ENCODE assay signal across 8 cellular contexts in genomic region chr11:68842427-68843051, GRCh38. TPM values are rescaled to one million over a fixed set of nuclear protein-coding genes. Genes with fewer than 3 reads are reported as not detected.
A peak's percentile ranks its signal among the peaks of the same experiment; 100 is the strongest.
DNase-seq lines count a peak whose midpoint lies in the region; ATAC-seq and TF ChIP-seq lines count a peak whose summit lies in the region.

No MANE protein-coding gene starts in this region.

- no peak overlapping the region for H3K9ac ChIP-seq in OCI-LY3 (ENCODE audit: low read length)

- H3K36me3 ChIP-seq in CD8-positive, alpha-beta T cell (ENCODE audit: insufficient read depth, low read length) = no peaks in the 10 kb centered on the region
- no peaks in the 10 kb centered on the region for H3K36me3 ChIP-seq in OCI-LY3 (replicated peaks; ENCODE audit: low read depth, low read length)
- H3K36me3 ChIP-seq in neutrophil = no peaks in the 10 kb centered on the region

- intact Hi-C loops in CD8-positive, alpha-beta T cell (cut with DNase I, micrococcal nuclease) = loop anchor here (1.0 to 10.0 kb wide), 6 partner anchors 62 to 800 kb away; partner anchors contain the start of genes CCND1 (in 1 of the 2), KMT5B (in 1 of the 2), PPP6R3 (in 1 of the 2) and TESMIN (in 1 of the 2)
- intact Hi-C loops in dorsolateral prefrontal cortex (cut with DNase I) = loop anchor here in 1 of 2 donors (5.0 kb wide), 1 partner anchor 50 kb away; no protein-coding TSS in a partner anchor

- POLR2A ChIA-PET in CD8-positive, alpha-beta T cell (lab: Charles Lee) = interaction anchor here (0.8 to 2.5 kb wide), 4 partner anchors 12 to 17 kb away, joined by 3 to 11 read pairs (median 6); no protein-coding TSS in a partner anchor

- peak overlapping the region; percentile 58 for H3K27ac ChIP-seq in CD8-positive, alpha-beta T cell (ENCODE audit: low read depth, low read length)
- H3K27ac ChIP-seq in OCI-LY3 (ENCODE audit: low read length) (no peak overlapping the region), dorsolateral prefrontal cortex (peak overlapping the region in 4 of 59 donors; percentile 66 to 94 (median 79)), neutrophil (peak overlapping the region; percentile 81)

- peaks cover 39% of the 10 kb centered on the region for H3K4me1 ChIP-seq in CD8-positive, alpha-beta T cell (ENCODE audit: insufficient read depth, low read length)
- H3K4me1 ChIP-seq in OCI-LY3 (ENCODE audit: low read length) (peaks cover 30% of the 10 kb centered on the region), neutrophil (ENCODE audit: control insufficient read depth in 1 of 2, insufficient read depth in 1 of 2, low read depth in 1 of 2, low read length in 1 of 2) (peaks cover 71 to 72% of the 10 kb centered on the region in 2 experiments)

- no peaks in the 10 kb centered on the region for H3K79me2 ChIP-seq in OCI-LY3 (ENCODE audit: low read length)

- peak overlapping the region; percentile 96 for H3K4me3 Mint-ChIP-seq in CD8-positive, alpha-beta T cell

- peaks cover 45% of the 10 kb centered on the region for H3K4me1 Mint-ChIP-seq in CD8-positive, alpha-beta T cell (ENCODE audit: low read depth)

- no peak for TF ChIP-seq CTCF in CD8-positive, alpha-beta T cell (IDR thresholded peaks at IDR 0.05)
- TF ChIP-seq CTCF in OCI-LY3 (IDR thresholded peaks at IDR 0.05; ENCODE audit: low read depth, low read length) = no peak
- TF ChIP-seq CTCF in dorsolateral prefrontal cortex (IDR thresholded peaks at IDR 0.05 in 54 of 56, conservative IDR thresholded peaks at IDR 0.05 in 2 of 56; ENCODE audit: low read depth in 1 of 56, partially characterized antibody in 56 of 56) = no peak
- TF ChIP-seq CTCF in neutrophil (IDR thresholded peaks at IDR 0.05) = no peak

- H3K9me3 ChIP-seq in CD8-positive, alpha-beta T cell (ENCODE audit: low read length) = no peaks in the 10 kb centered on the region
- H3K9me3 ChIP-seq in OCI-LY3 (ENCODE audit: insufficient read depth, low read length) (no peaks in the 10 kb centered on the region), neutrophil (no peaks in the 10 kb centered on the region)

- CTCF ChIA-PET in CD8-positive, alpha-beta T cell (lab: Charles Lee) = interaction anchor here (0.6 to 4.4 kb wide), 11 partner anchors 8 to 253 kb away, joined by 3 to 75 read pairs (median 3); no protein-coding TSS in a partner anchor

- no peaks in the 10 kb centered on the region for H3K27me3 ChIP-seq in CD8-positive, alpha-beta T cell (ENCODE audit: insufficient read depth, low read length)
- H3K27me3 ChIP-seq in OCI-LY3 (ENCODE audit: low read depth, low read length) (peaks cover 35% of the 10 kb centered on the region), dorsolateral prefrontal cortex (peaks cover 0 to 60% (median 18%) of the 10 kb centered on the region in 45 donors), neutrophil (no peaks in the 10 kb centered on the region)

- H3K27ac Mint-ChIP-seq in CD8-positive, alpha-beta T cell = peak overlapping the region; percentile 82

- ATAC-seq in CD8-positive, alpha-beta T cell = no peak
- ATAC-seq in HG03460 (IDR thresholded peaks at IDR 0.05; ENCODE audit: unreplicated experiment) = no peak
- ATAC-seq in GM19351 (IDR thresholded peaks at IDR 0.05; ENCODE audit: unreplicated experiment) = no peak
- ATAC-seq in left lobe of liver = no peak

- H3K27me3 Mint-ChIP-seq in CD8-positive, alpha-beta T cell (ENCODE audit: low read depth) = no peaks in the 10 kb centered on the region

- no peaks in the 10 kb centered on the region for H3K9me3 Mint-ChIP-seq in CD8-positive, alpha-beta T cell

- peaks cover 4% of the 10 kb centered on the region for H3K36me3 Mint-ChIP-seq in CD8-positive, alpha-beta T cell

- no peak overlapping the region for H2AFZ ChIP-seq in OCI-LY3 (ENCODE audit: low read depth, low read length)

- no peaks in the 10 kb centered on the region for H4K20me1 ChIP-seq in OCI-LY3 (ENCODE audit: insufficient read depth, low read length)

- peak overlapping the region; percentile 63; the same call in 1 of the 2 replicates for H3K4me2 ChIP-seq in OCI-LY3 (ENCODE audit: low read length)

- H3K4me3 ChIP-seq in CD8-positive, alpha-beta T cell (ENCODE audit: low read depth, low read length) = peak overlapping the region; percentile 95
- no peak overlapping the region for H3K4me3 ChIP-seq in OCI-LY3 (ENCODE audit: low read length)
- H3K4me3 ChIP-seq in dorsolateral prefrontal cortex = peak overlapping the region; percentile 13 to 77 (median 65)
- H3K4me3 ChIP-seq in neutrophil (ENCODE audit: low read depth in 1 of 2, low read length in 1 of 2) = peak overlapping the region; percentile 70 to 85

- DNase-seq in CD8-positive, alpha-beta T cell = no peak
- DNase-seq in dorsolateral prefrontal cortex (no peak), NCI-H1417 treated with DMSO at 0.1 percent for 48 hours (lab: John Stamatoyannopoulos, UW) (no peak), left lobe of liver (ENCODE audit: low spot score) (no peak)

RNA-seq across cellular contexts. Expression of gene CPT1A, which starts 0.8 kb away (rescaled TPM):
- total RNA-seq in CD8-positive, alpha-beta T cell = 10 to 100 TPM in 1 of 2 experiments, 1 to 10 TPM in 1; 9.5 to 12.3 TPM
- 10 to 100 TPM; 18.2 to 83.8 (median 32.6) TPM for total RNA-seq in dorsolateral prefrontal cortex
- total RNA-seq in left lobe of liver = 56.6 TPM
